ENCODE assay signal across 22 cellular contexts in the genomic region with DNA sequence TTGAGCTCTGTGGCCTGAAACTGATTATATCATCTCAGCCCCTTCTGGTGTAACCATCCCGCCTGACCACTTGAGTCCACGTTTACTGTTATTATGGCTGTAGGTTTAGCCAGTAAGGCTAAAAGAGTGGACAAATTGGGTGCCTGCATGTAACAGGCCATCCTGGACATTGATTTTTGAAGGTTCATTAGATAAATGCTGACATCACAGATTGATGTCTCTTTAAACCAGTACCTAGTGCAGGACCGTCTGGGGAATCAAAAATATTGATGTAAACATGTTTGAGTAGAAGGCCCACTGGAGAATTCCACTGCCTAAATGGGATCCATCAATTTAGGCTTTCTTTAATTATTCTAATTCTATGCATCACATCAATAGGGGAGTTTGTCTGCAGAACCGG.
"Had no signal": no experiment of that assay in that cellular context is flagged by ENCODE, and none has a peak within 500 bp of the region (broad histone marks: within the 10 kb centered on the region; RNA-seq: fewer than 3 reads in every experiment).

No MANE protein-coding gene starts in this region.

- H3K4me3 ChIP-seq: heart right ventricle, hepatocyte, left ventricle myocardium inferior, lung, mucosa of descending colon, ovary, right atrium auricular region, skin epidermis, suprapubic skin, thoracic aorta, tibial artery, upper lobe of right lung had no signal

- H3K27me3 ChIP-seq: heart right ventricle, hepatocyte, ovary, right atrium auricular region, suprapubic skin, tibial artery, upper lobe of right lung had no signal

- H3K4me2 ChIP-seq: hepatocyte had no signal

- H3K79me2 ChIP-seq: hepatocyte had no signal

- ATAC-seq: mucosa of descending colon; naive thymus-derived CD8-positive, alpha-beta T cell; sciatic nerve; upper lobe of right lung had no signal

- H3K9me3 ChIP-seq: heart right ventricle, left ventricle myocardium inferior, mucosa of descending colon, ovary, right atrium auricular region, suprapubic skin, thoracic aorta, tibial artery, upper lobe of right lung had no signal

- H3K27ac ChIP-seq: heart right ventricle, hepatocyte, left ventricle myocardium inferior, ovary, right atrium auricular region, skin epidermis, suprapubic skin, thoracic aorta, tibial artery, upper lobe of right lung had no signal

- H3K36me3 ChIP-seq: heart right ventricle, left ventricle myocardium inferior, ovary, right atrium auricular region, suprapubic skin, thoracic aorta, tibial artery, upper lobe of right lung had no signal

- H2AFZ ChIP-seq: hepatocyte had no signal

- DNase-seq: heart right ventricle; islet precursor cell; left ventricle myocardium inferior; midbrain; mucosa of descending colon; naive thymus-derived CD8-positive, alpha-beta T cell; ovary; stimulated activated CD4-positive, alpha-beta T cell treated with anti-CD3 and anti-CD28 coated beads, Interleukin-12 subunit alpha, Interleukin-12 subunit beta, amount 100 ng/mL, for 4 hours; stimulated activated CD4-positive, alpha-beta T cell treated with anti-CD3 and anti-CD28 coated beads, Interleukin-15, amount 100 ng/mL, for 24 hours; stimulated activated CD4-positive, alpha-beta T cell treated with anti-CD3 and anti-CD28 coated beads, Interleukin-2, amount 100 ng/mL, for 24 hours; stimulated activated CD4-positive, alpha-beta T cell treated with anti-CD3 and anti-CD28 coated beads, Interleukin-4, amount 100 ng/mL, for 1 hour; stimulated activated naive CD4-positive, alpha-beta T cell; tibial artery; trophoblast cell; upper lobe of right lung had no signal

- H3K4me1 ChIP-seq: right atrium auricular region, suprapubic skin, upper lobe of right lung had no signal
